17 cellular contexts compared by ENCODE assay signal in the genomic region with DNA sequence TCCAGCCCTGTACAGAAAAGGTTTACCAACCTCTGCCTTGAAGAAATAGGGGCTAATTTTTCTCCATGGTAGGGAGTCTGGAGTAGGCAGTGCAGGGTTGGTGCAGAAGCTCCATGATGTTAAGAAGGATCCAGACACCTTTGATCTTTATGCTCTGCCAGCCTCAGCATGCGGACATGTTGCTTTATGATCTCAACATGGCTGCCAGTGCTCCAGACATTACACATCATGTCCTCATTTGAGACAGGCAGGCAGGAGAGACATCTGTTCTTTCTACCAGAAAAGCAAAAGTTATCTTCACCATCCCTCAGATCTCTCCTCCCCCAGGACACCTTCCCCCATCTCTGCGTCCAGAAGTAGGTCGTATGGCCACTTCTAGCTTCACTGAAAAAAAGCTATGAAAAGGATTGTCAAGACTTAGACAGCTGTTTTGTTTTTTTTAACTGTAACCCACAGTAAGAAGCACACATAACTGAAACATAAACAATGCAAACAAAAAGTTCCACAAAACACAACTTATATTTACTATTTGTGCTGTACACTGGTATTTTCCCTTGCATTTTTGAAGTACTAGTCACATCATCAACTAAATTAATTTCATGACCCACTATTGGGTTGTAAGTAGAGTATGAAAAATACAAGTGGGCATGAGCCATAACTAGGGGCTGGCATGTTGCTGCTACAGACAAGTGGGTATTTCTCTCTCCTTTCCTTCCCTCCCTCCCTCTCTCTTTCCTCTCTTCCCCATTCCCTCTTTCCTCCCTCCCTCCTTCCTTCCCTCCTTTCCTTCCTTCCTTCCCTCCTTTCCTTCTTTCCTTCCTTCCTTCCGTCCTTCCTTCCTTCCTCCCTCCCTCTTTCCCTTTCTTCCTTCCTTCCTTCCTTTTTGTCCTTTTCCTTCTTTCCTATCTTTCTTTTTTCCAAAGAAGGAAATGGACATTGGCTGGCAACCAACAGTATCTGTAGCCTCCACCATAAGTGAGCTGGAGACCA. TPM values are rescaled to one million over a fixed set of nuclear protein-coding genes. Genes with fewer than 3 reads are reported as not detected.
DNase-seq lines count a peak whose midpoint lies in the region; ATAC-seq lines count a peak whose summit lies in the region.
"Had no signal": no experiment of that assay in that cellular context is flagged by ENCODE, and none has a peak within 500 bp of the region (broad histone marks: within the 10 kb centered on the region; RNA-seq: fewer than 3 reads in every experiment).

No MANE protein-coding gene starts in this region.

- peaks cover 14% of the 10 kb centered on the region for H3K4me1 Mint-ChIP-seq in activated CD8-positive, alpha-beta memory T cell treated with anti-CD3 and anti-CD28 coated beads, Interleukin-2, amount 10 ng/mL, durations not matched to agents 7 days and 5 days

- H3K27me3 Mint-ChIP-seq in activated CD8-positive, alpha-beta memory T cell treated with anti-CD3 and anti-CD28 coated beads, Interleukin-2, amount 10 ng/mL, durations not matched to agents 7 days and 5 days: no peaks in the 10 kb centered on the region

- H4K91ac ChIP-seq in mesenchymal stem cell (ENCODE audit: low read length): no peak overlapping the region

- H3K9me3 Mint-ChIP-seq in activated CD8-positive, alpha-beta memory T cell treated with anti-CD3 and anti-CD28 coated beads, Interleukin-2, amount 10 ng/mL, durations not matched to agents 7 days and 5 days (ENCODE audit: low read depth): no peaks in the 10 kb centered on the region

- no peak overlapping the region for H4K8ac ChIP-seq in mesenchymal stem cell (ENCODE audit: low read length)

- H3K4ac ChIP-seq in mesenchymal stem cell (ENCODE audit: low read depth in 1 of 2, low read length in 2 of 2): no peak overlapping the region

- H3K14ac ChIP-seq in mesenchymal stem cell (ENCODE audit: low read length in 2 of 2): no peak overlapping the region

- H3K27ac ChIP-seq in mesenchymal stem cell (ENCODE audit: low read length, poor library complexity, severe bottlenecking): no peak overlapping the region
- H3K27ac ChIP-seq in temporal lobe (ENCODE audit: low read depth, low read length): peak overlapping the region; percentile 1

- H3K36me3 Mint-ChIP-seq in activated CD8-positive, alpha-beta memory T cell treated with anti-CD3 and anti-CD28 coated beads, Interleukin-2, amount 10 ng/mL, durations not matched to agents 7 days and 5 days: peaks cover 9% of the 10 kb centered on the region

- H3K9me3 ChIP-seq in adipocyte (ENCODE audit: control insufficient read depth, low read length): no peaks in the 10 kb centered on the region
- peaks cover 4% of the 10 kb centered on the region for H3K9me3 ChIP-seq in mesenchymal stem cell (ENCODE audit: control insufficient read depth, low read length)
- H3K9me3 ChIP-seq: body of pancreas, transverse colon had no signal

- ATAC-seq in activated CD8-positive, alpha-beta memory T cell treated with anti-CD3 and anti-CD28 coated beads, Interleukin-2, amount 10 ng/mL, durations not matched to agents 7 days and 5 days: no peak
- ATAC-seq in HG03457 (IDR thresholded peaks at IDR 0.05; ENCODE audit: unreplicated experiment): no peak
- ATAC-seq: body of pancreas, left lobe of liver, Panc1 had no signal

- H3K79me1 ChIP-seq in mesenchymal stem cell (replicated peaks; ENCODE audit: low read length, poor library complexity, severe bottlenecking): peaks cover 34% of the 10 kb centered on the region

- 89% methylated on average over 4 of the region's 4 CpGs for WGBS in mesenchymal stem cell

- H3K4me2 ChIP-seq in mesenchymal stem cell (ENCODE audit: low read length, poor library complexity, severe bottlenecking): no peak overlapping the region

- H3K9ac ChIP-seq in adipocyte (ENCODE audit: low read length) (no peak overlapping the region), mesenchymal stem cell (ENCODE audit: low read length) (no peak overlapping the region)

- peak overlapping the region; percentile 78 for H2AK5ac ChIP-seq in mesenchymal stem cell (ENCODE audit: low read length, severe bottlenecking)

- DNase-seq in activated CD8-positive, alpha-beta memory T cell treated with anti-CD3 and anti-CD28 coated beads, Interleukin-2, amount 10 ng/mL, durations not matched to agents 7 days and 5 days: peak; percentile 25
- no peak for DNase-seq in activated CD8-positive, alpha-beta memory T cell treated with anti-CD3 and anti-CD28 coated beads, Interleukin-2, amount 50 U/mL, for 4 hours
- no peak for DNase-seq in adipocyte (ENCODE audit: low read depth)
- no peak for DNase-seq in mesenchymal stem cell
- DNase-seq in stimulated activated CD4-positive, alpha-beta T cell treated with anti-CD3 and anti-CD28 coated beads, Interleukin-15, amount 100 ng/mL, for 24 hours: no peak
- DNase-seq in T1000 (lab: John Stamatoyannopoulos, UW): no peak
- DNase-seq: activated naive CD4-positive, alpha-beta T cell treated with Interleukin-2 at 50 U/mL for 16 hours; NCI-H2081; NCI-H526; SW 1271; transverse colon had no signal

- no peak overlapping the region for H3K27ac Mint-ChIP-seq in activated CD8-positive, alpha-beta memory T cell treated with anti-CD3 and anti-CD28 coated beads, Interleukin-2, amount 10 ng/mL, durations not matched to agents 7 days and 5 days

- no peak overlapping the region for H2BK5ac ChIP-seq in mesenchymal stem cell (ENCODE audit: low read depth, low read length, poor library complexity, severe bottlenecking)

- H3K4me3 ChIP-seq in adipocyte (ENCODE audit: low read length) (peak overlapping the region; percentile 86), mesenchymal stem cell (ENCODE audit: insufficient read depth in 1 of 2, low read depth in 1 of 2, low read length in 2 of 2) (no peak overlapping the region)
- H3K4me3 ChIP-seq: body of pancreas, transverse colon had no signal

- H3K36me3 ChIP-seq in adipocyte (ENCODE audit: control insufficient read depth, insufficient read depth, low read length, severe bottlenecking) (peaks cover 4% of the 10 kb centered on the region), mesenchymal stem cell (ENCODE audit: control insufficient read depth in 1 of 2, insufficient read depth in 2 of 2, low read depth in 1 of 2, low read length in 2 of 2) (peaks cover 3 to 10% of the 10 kb centered on the region in 2 experiments)
- H3K36me3 ChIP-seq: transverse colon had no signal

- H3K4me3 Mint-ChIP-seq in activated CD8-positive, alpha-beta memory T cell treated with anti-CD3 and anti-CD28 coated beads, Interleukin-2, amount 10 ng/mL, durations not matched to agents 7 days and 5 days: no peak overlapping the region

- H2BK12ac ChIP-seq in mesenchymal stem cell (ENCODE audit: low read length in 2 of 2): peak overlapping the region in 1 of 2 experiments; percentile 65

- no peak overlapping the region for H3K18ac ChIP-seq in mesenchymal stem cell (ENCODE audit: low read depth in 1 of 2, low read length in 2 of 2)

- no peak overlapping the region for H3K23ac ChIP-seq in mesenchymal stem cell (ENCODE audit: low read length in 2 of 2)

- H2BK15ac ChIP-seq in mesenchymal stem cell (ENCODE audit: low read depth, poor library complexity, severe bottlenecking): no peak overlapping the region

- CTCF ChIA-PET in activated CD8-positive, alpha-beta memory T cell treated with anti-CD3 and anti-CD28 coated beads, Interleukin-2, amount 10 ng/mL, durations not matched to agents 7 days and 5 days (lab: Charles Lee): interaction anchor here (1.0 to 1.6 kb wide), 3 partner anchors 9 to 24 kb away, joined by 3 to 5 read pairs (median 3); no protein-coding TSS in a partner anchor

- H3K27me3 ChIP-seq in adipocyte (replicated peaks; ENCODE audit: control insufficient read depth, insufficient read depth, low read length) (no peaks in the 10 kb centered on the region), mesenchymal stem cell (ENCODE audit: control insufficient read depth in 1 of 2, insufficient read depth in 1 of 2, low read length in 2 of 2) (no peaks in the 10 kb centered on the region)
- H3K27me3 ChIP-seq: body of pancreas, transverse colon had no signal

- no peak overlapping the region for H2AFZ ChIP-seq in mesenchymal stem cell (ENCODE audit: low read depth, low read length)

- H3K4me1 ChIP-seq in adipocyte (ENCODE audit: control insufficient read depth, insufficient read depth, low read length) (peaks cover 69% of the 10 kb centered on the region), mesenchymal stem cell (ENCODE audit: control insufficient read depth, insufficient read depth, low read depth, low read length) (peaks cover 25% of the 10 kb centered on the region)

- H2BK120ac ChIP-seq in mesenchymal stem cell (ENCODE audit: low read depth, low read length): no peak overlapping the region

RNA-seq across cellular contexts. Expression of a gene that starts 2.6 kb away (rescaled TPM):
- total RNA-seq in activated CD8-positive, alpha-beta memory T cell treated with anti-CD3 and anti-CD28 coated beads, Interleukin-2, amount 10 ng/mL, durations not matched to agents 7 days and 5 days: 1 to 10 TPM; 1.2 to 3.1 TPM
- polyA plus RNA-seq in mesenchymal stem cell (2013, experiment 1 of 2): 30.8 TPM
- polyA plus RNA-seq in mesenchymal stem cell (2013, experiment 2 of 2): 30.3 TPM
- total RNA-seq in temporal lobe: 12.0 TPM

RNA-seq across cellular contexts. Expression of a gene that starts 21.6 kb away (rescaled TPM):
- total RNA-seq in activated CD8-positive, alpha-beta memory T cell treated with anti-CD3 and anti-CD28 coated beads, Interleukin-2, amount 10 ng/mL, durations not matched to agents 7 days and 5 days: under 1 TPM in 1 of 2 experiments, not detected in 1; 0.37 TPM
- 10.5 TPM for polyA plus RNA-seq in mesenchymal stem cell (2013, experiment 1 of 2)
- 10.5 TPM for polyA plus RNA-seq in mesenchymal stem cell (2013, experiment 2 of 2)
- 3.4 TPM for total RNA-seq in temporal lobe

RNA-seq across cellular contexts. Expression of a gene that starts 43.7 kb away (rescaled TPM):
- 10 to 100 TPM; 29.5 to 29.6 TPM for total RNA-seq in activated CD8-positive, alpha-beta memory T cell treated with anti-CD3 and anti-CD28 coated beads, Interleukin-2, amount 10 ng/mL, durations not matched to agents 7 days and 5 days
- polyA plus RNA-seq in mesenchymal stem cell (2013, experiment 1 of 2): 13.5 TPM
- 14.1 TPM for polyA plus RNA-seq in mesenchymal stem cell (2013, experiment 2 of 2)
- total RNA-seq in temporal lobe: 34.4 TPM

RNA-seq across cellular contexts. Expression of a gene that starts 45.9 kb away (rescaled TPM):
- total RNA-seq in activated CD8-positive, alpha-beta memory T cell treated with anti-CD3 and anti-CD28 coated beads, Interleukin-2, amount 10 ng/mL, durations not matched to agents 7 days and 5 days: not detected
- polyA plus RNA-seq in mesenchymal stem cell (2013, experiment 1 of 2): 0.23 TPM
- polyA plus RNA-seq in mesenchymal stem cell (2013, experiment 2 of 2): 0.11 TPM
- not detected for total RNA-seq in temporal lobe
- total RNA-seq: H4, left lobe of liver had no signal
